17 cellular contexts compared by ENCODE assay signal in the genomic region with DNA sequence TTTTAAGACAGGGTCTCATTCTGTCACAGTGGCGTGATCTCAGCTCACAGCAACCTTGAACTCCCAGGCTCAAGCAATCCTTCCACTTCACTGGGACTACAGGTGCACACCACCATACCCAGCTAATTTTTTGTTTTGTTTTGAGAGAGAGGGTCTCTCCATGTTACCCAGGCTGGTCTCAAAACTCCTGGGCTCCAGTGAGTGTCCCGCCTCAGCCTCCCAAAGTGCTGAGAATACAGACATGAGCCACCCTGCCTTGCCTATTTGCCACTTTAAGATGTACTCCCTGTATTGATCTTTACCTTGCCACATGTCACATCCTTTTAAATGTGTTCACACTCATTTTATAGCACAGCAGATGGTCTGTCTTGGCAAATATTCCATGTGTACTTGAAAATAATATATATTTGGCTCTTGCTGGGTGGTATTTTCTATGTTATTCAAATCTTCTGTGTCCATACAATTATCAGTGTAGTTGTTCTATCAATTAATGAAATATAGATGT. TPM values are rescaled to one million over a fixed set of nuclear protein-coding genes. Genes with fewer than 3 reads are reported as not detected.
A peak's percentile ranks its signal among the peaks of the same experiment; 100 is the strongest.
DNase-seq lines count a peak whose midpoint lies in the region; ATAC-seq and TF ChIP-seq lines count a peak whose summit lies in the region.
"Had no signal": no experiment of that assay in that cellular context is flagged by ENCODE, and none has a peak within 500 bp of the region (broad histone marks: within the 10 kb centered on the region; RNA-seq: fewer than 3 reads in every experiment).

No MANE protein-coding gene starts in this region.

- CTCF ChIA-PET in activated CD4-positive, alpha-beta T cell treated with anti-CD3 and anti-CD28 coated beads, Interleukin-2, amount 10 ng/mL, durations not matched to agents 7 days and 5 days (lab: Charles Lee): interaction anchor here (0.6 to 2.5 kb wide), 6 partner anchors 13 to 119 kb away, joined by 3 to 7 read pairs (median 3); no protein-coding TSS in a partner anchor
- CTCF ChIA-PET in CD4-positive, alpha-beta T cell (lab: Charles Lee): interaction anchor here (0.7 to 1.0 kb wide), 3 partner anchors 13 to 102 kb away, joined by 3 read pairs; no protein-coding TSS in a partner anchor

- H3K4me1 Mint-ChIP-seq in activated CD4-positive, alpha-beta T cell treated with anti-CD3 and anti-CD28 coated beads, Interleukin-2, amount 10 ng/mL, durations not matched to agents 7 days and 5 days: peaks cover 68% of the 10 kb centered on the region
- peaks cover 82% of the 10 kb centered on the region for H3K4me1 Mint-ChIP-seq in chondrocyte (ENCODE audit: low read depth)
- H3K4me1 Mint-ChIP-seq in stimulated activated effector memory CD8-positive, alpha-beta T cell treated with anti-CD3 and anti-CD28 coated beads, Interleukin-12 subunit alpha, Interleukin-12 subunit beta, amount 100 ng/mL, for 72 hours: peaks cover 63% of the 10 kb centered on the region
- H3K4me1 Mint-ChIP-seq in CD4-positive, alpha-beta T cell (ENCODE audit: low read depth): peaks cover 44% of the 10 kb centered on the region

- H3K4me3 Mint-ChIP-seq in activated CD4-positive, alpha-beta T cell treated with anti-CD3 and anti-CD28 coated beads, Interleukin-2, amount 10 ng/mL, durations not matched to agents 7 days and 5 days: no peak overlapping the region
- no peak overlapping the region for H3K4me3 Mint-ChIP-seq in chondrocyte (ENCODE audit: unreplicated experiment)
- no peak overlapping the region for H3K4me3 Mint-ChIP-seq in stimulated activated effector memory CD8-positive, alpha-beta T cell treated with anti-CD3 and anti-CD28 coated beads, Interleukin-12 subunit alpha, Interleukin-12 subunit beta, amount 100 ng/mL, for 72 hours
- H3K4me3 Mint-ChIP-seq in CD4-positive, alpha-beta T cell: no peak overlapping the region
- H3K4me3 Mint-ChIP-seq: activated B cell treated with CpG ODN at 0.5 μM for 24 hours had no signal

- peaks cover 47% of the 10 kb centered on the region for H3K36me3 Mint-ChIP-seq in activated CD4-positive, alpha-beta T cell treated with anti-CD3 and anti-CD28 coated beads, Interleukin-2, amount 10 ng/mL, durations not matched to agents 7 days and 5 days (ENCODE audit: low read depth)
- H3K36me3 Mint-ChIP-seq in chondrocyte (ENCODE audit: low read depth): peaks cover 13% of the 10 kb centered on the region
- H3K36me3 Mint-ChIP-seq in stimulated activated effector memory CD8-positive, alpha-beta T cell treated with anti-CD3 and anti-CD28 coated beads, Interleukin-12 subunit alpha, Interleukin-12 subunit beta, amount 100 ng/mL, for 72 hours: peaks cover 85% of the 10 kb centered on the region
- H3K36me3 Mint-ChIP-seq in CD4-positive, alpha-beta T cell (ENCODE audit: low read depth): peaks cover 56% of the 10 kb centered on the region

- no peaks in the 10 kb centered on the region for H3K27me3 ChIP-seq in CD4-positive, alpha-beta T cell (ENCODE audit: control insufficient read depth, insufficient read depth, low read length)
- H3K27me3 ChIP-seq: Peyer's patch, right lobe of liver had no signal

- no peak for TF ChIP-seq CTCF in chondrocyte (IDR thresholded peaks at IDR 0.05)
- TF ChIP-seq CTCF in CD4-positive, alpha-beta T cell (IDR thresholded peaks at IDR 0.05): no peak

- intact Hi-C loops in CD4-positive, alpha-beta T cell (cut with DNase I, micrococcal nuclease): loop anchor here in 1 of 2 experiments (2.0 to 5.0 kb wide), 2 partner anchors 25 to 39 kb away; no protein-coding TSS in a partner anchor

- H3K27ac ChIP-seq in CD4-positive, alpha-beta T cell (ENCODE audit: low read depth, low read length): no peak overlapping the region
- H3K27ac ChIP-seq: right lobe of liver had no signal

- no peaks in the 10 kb centered on the region for H3K27me3 Mint-ChIP-seq in activated CD4-positive, alpha-beta T cell treated with anti-CD3 and anti-CD28 coated beads, Interleukin-2, amount 10 ng/mL, durations not matched to agents 7 days and 5 days
- no peaks in the 10 kb centered on the region for H3K27me3 Mint-ChIP-seq in chondrocyte (ENCODE audit: low read depth)
- no peaks in the 10 kb centered on the region for H3K27me3 Mint-ChIP-seq in CD4-positive, alpha-beta T cell
- H3K27me3 Mint-ChIP-seq: activated B cell treated with CpG ODN at 0.5 μM for 24 hours had no signal

- H3K9me3 Mint-ChIP-seq in activated CD4-positive, alpha-beta T cell treated with anti-CD3 and anti-CD28 coated beads, Interleukin-2, amount 10 ng/mL, durations not matched to agents 7 days and 5 days: peaks cover 11% of the 10 kb centered on the region
- H3K9me3 Mint-ChIP-seq in chondrocyte (ENCODE audit: low read depth): peaks cover 7% of the 10 kb centered on the region
- H3K9me3 Mint-ChIP-seq in stimulated activated effector memory CD8-positive, alpha-beta T cell treated with anti-CD3 and anti-CD28 coated beads, Interleukin-12 subunit alpha, Interleukin-12 subunit beta, amount 100 ng/mL, for 72 hours: peaks cover 3% of the 10 kb centered on the region
- H3K9me3 Mint-ChIP-seq in CD4-positive, alpha-beta T cell: no peaks in the 10 kb centered on the region

- H3K27ac Mint-ChIP-seq in activated CD4-positive, alpha-beta T cell treated with anti-CD3 and anti-CD28 coated beads, Interleukin-2, amount 10 ng/mL, durations not matched to agents 7 days and 5 days: peak overlapping the region; percentile 51
- peak overlapping the region; percentile 75 for H3K27ac Mint-ChIP-seq in chondrocyte (ENCODE audit: unreplicated experiment)
- H3K27ac Mint-ChIP-seq in stimulated activated effector memory CD8-positive, alpha-beta T cell treated with anti-CD3 and anti-CD28 coated beads, Interleukin-12 subunit alpha, Interleukin-12 subunit beta, amount 100 ng/mL, for 72 hours: peak overlapping the region; percentile 97
- H3K27ac Mint-ChIP-seq in CD4-positive, alpha-beta T cell: no peak overlapping the region
- H3K27ac Mint-ChIP-seq: activated B cell treated with CpG ODN at 0.5 μM for 24 hours had no signal

- no peak for ATAC-seq in stimulated activated effector memory CD8-positive, alpha-beta T cell treated with anti-CD3 and anti-CD28 coated beads, Interleukin-12 subunit alpha, Interleukin-12 subunit beta, amount 100 ng/mL, for 72 hours
- no peak for ATAC-seq in CD4-positive, alpha-beta T cell (ENCODE audit: poor library complexity)
- ATAC-seq: right lobe of liver had no signal

- peaks cover 3% of the 10 kb centered on the region for H3K9me3 ChIP-seq in CD4-positive, alpha-beta T cell (ENCODE audit: control insufficient read depth, low read length)
- H3K9me3 ChIP-seq: Peyer's patch, right lobe of liver had no signal

- POLR2A ChIA-PET in activated CD4-positive, alpha-beta T cell treated with anti-CD3 and anti-CD28 coated beads, Interleukin-2, amount 10 ng/mL, durations not matched to agents 7 days and 5 days (lab: Charles Lee): no interaction called here
- POLR2A ChIA-PET in CD4-positive, alpha-beta T cell (lab: Charles Lee): interaction anchor here (1.5 kb wide), 1 partner anchor 80 kb away, joined by 7 read pairs; no protein-coding TSS in a partner anchor

- no peak for DNase-seq in activated CD4-positive, alpha-beta T cell treated with anti-CD3 and anti-CD28 coated beads, Interleukin-2, amount 10 ng/mL, durations not matched to agents 7 days and 5 days
- DNase-seq in activated CD4-positive, alpha-beta T cell treated with anti-CD3 and anti-CD28 coated beads for 1 hour: no peak
- DNase-seq in NCI-H446 treated with DMSO at 0.1 percent for 48 hours (lab: John Stamatoyannopoulos, UW) (peak; percentile 7), chondrocyte (ENCODE audit: low spot score) (no peak), NCI-H2029 treated with DMSO at 0.1 percent for 48 hours (lab: John Stamatoyannopoulos, UW) (no peak), NCI-H1048 (lab: John Stamatoyannopoulos, UW) (no peak)
- DNase-seq in stimulated activated effector memory CD8-positive, alpha-beta T cell treated with anti-CD3 and anti-CD28 coated beads, Interleukin-12 subunit alpha, Interleukin-12 subunit beta, amount 100 ng/mL, for 72 hours (ENCODE audit: low spot score in 2 of 2): no peak
- no peak for DNase-seq in CD4-positive, alpha-beta T cell
- DNase-seq: activated B cell treated with CpG ODN at 0.5 μM for 24 hours; cortex of kidney; GDM1; NCI-H2081; NCI-H82; Peyer's patch; right lobe of liver; stimulated activated CD4-positive, alpha-beta T cell treated with anti-CD3 and anti-CD28 coated beads, Interleukin-4, amount 100 ng/mL, for 24 hours; SW 1271 had no signal

RNA-seq across cellular contexts. Expression of gene VMP1, which starts 50.5 kb away (rescaled TPM):
- total RNA-seq in activated CD4-positive, alpha-beta T cell treated with anti-CD3 and anti-CD28 coated beads, Interleukin-2, amount 10 ng/mL, durations not matched to agents 7 days and 5 days: 100 to 1,000 TPM; 194 to 213 TPM
- total RNA-seq in chondrocyte: 295 to 347 TPM (median 324 TPM) in 3 replicates
- 10 to 100 TPM; 73.6 to 81.1 TPM for total RNA-seq in CD4-positive, alpha-beta T cell

RNA-seq across cellular contexts. Expression of gene PTRH2, which starts 50.7 kb away (rescaled TPM):
- total RNA-seq in activated CD4-positive, alpha-beta T cell treated with anti-CD3 and anti-CD28 coated beads, Interleukin-2, amount 10 ng/mL, durations not matched to agents 7 days and 5 days: 10 to 100 TPM; 20.5 to 22.9 TPM
- 18.0 to 24.1 TPM (median 20.9 TPM) in 3 replicates for total RNA-seq in chondrocyte
- total RNA-seq in CD4-positive, alpha-beta T cell: 1 to 10 TPM; 6.5 to 7.3 TPM
